Comparison of ENCODE assay signal across 24 cellular contexts in the genomic region with DNA sequence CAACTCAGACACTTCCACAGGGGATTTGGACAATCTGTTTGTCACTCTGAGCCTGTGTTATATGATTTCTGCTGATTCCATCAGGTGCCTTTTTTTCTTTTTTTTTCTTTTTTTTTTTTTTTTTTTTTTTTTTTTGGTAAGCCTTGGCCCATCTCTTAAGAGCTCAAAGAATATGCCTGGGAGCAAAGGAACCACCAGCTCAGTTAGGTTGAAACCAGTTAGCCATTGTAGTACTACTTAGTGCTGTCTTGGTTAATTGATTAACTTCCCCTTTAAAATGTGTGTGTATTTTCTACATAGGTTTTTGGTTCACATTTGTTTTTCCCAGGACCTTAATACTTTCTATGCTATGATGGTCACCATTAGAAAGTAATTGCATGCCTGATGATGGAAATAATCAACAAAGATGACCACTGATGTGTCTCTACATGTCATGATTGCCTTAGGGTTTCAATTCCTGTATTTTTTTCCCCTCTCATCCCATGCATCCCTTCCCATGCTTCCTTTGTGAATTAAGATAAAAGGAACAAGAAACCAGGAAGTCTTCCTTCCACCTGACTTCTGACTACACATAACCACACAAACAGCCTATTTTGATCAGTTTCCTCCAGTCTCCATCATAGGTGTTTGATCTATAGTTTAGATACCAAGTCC.
DNase-seq lines count a peak whose midpoint lies in the region; ATAC-seq, FAIRE-seq and TF ChIP-seq lines count a peak whose summit lies in the region.
"Had no signal": no experiment of that assay in that cellular context is flagged by ENCODE, and none has a peak within 500 bp of the region (broad histone marks: within the 10 kb centered on the region; RNA-seq: fewer than 3 reads in every experiment).

No MANE protein-coding gene starts in this region.

- H4K20me1 ChIP-seq in OCI-LY7 (ENCODE audit: insufficient read depth, low read length): no peaks in the 10 kb centered on the region

- H3K36me3 Mint-ChIP-seq in T-cell: no peaks in the 10 kb centered on the region
- H3K36me3 Mint-ChIP-seq: activated naive CD4-positive, alpha-beta T cell treated with anti-CD3 and anti-CD28 coated beads, Interleukin-2, amount 10 ng/mL, durations not matched to agents 7 days and 5 days; CD8-positive, alpha-beta T cell had no signal

- no peaks in the 10 kb centered on the region for H3K9me3 ChIP-seq in A673 (ENCODE audit: low read depth, low read length, poor library complexity, severe bottlenecking)
- peaks cover 10% of the 10 kb centered on the region; the same call in 1 of the 2 replicates for H3K9me3 ChIP-seq in OCI-LY7 (ENCODE audit: low read length)
- H3K9me3 ChIP-seq: ascending aorta, MG63, right lobe of liver, upper lobe of left lung had no signal

- peak overlapping the region; percentile 46; the same call in 1 of the 2 replicates for H3K4me2 ChIP-seq in OCI-LY7 (ENCODE audit: low read length)

- POLR2A ChIA-PET in A673 (lab: Charles Lee; ENCODE audit: low non-redundant PET) (no interaction called here), OCI-LY7 (lab: Charles Lee) (interaction anchor here (0.6 to 2.2 kb wide), 22 partner anchors 7 to 206 kb away, joined by 3 to 8 read pairs (median 4); no protein-coding TSS in a partner anchor), T-cell (lab: Charles Lee) (no interaction called here)

- peaks cover 6 to 12% (median 7%) of the 10 kb centered on the region in 3 donors for H3K4me1 Mint-ChIP-seq in T-cell

- no peak overlapping the region for H3K4me3 ChIP-seq in A673 (ENCODE audit: low read depth, low read length, poor library complexity, severe bottlenecking)
- H3K4me3 ChIP-seq in OCI-LY7 (ENCODE audit: low read depth, low read length, poor library complexity, severe bottlenecking): no peak overlapping the region
- H3K4me3 ChIP-seq: ascending aorta, MG63, right lobe of liver, upper lobe of left lung had no signal

- peaks cover 0 to 4% of the 10 kb centered on the region in 2 donors for H3K27me3 Mint-ChIP-seq in T-cell
- H3K27me3 Mint-ChIP-seq: activated naive CD4-positive, alpha-beta T cell treated with anti-CD3 and anti-CD28 coated beads, Interleukin-2, amount 10 ng/mL, durations not matched to agents 7 days and 5 days had no signal

- no peak overlapping the region for H3K27ac Mint-ChIP-seq in T-cell
- H3K27ac Mint-ChIP-seq: activated naive CD4-positive, alpha-beta T cell treated with anti-CD3 and anti-CD28 coated beads, Interleukin-2, amount 10 ng/mL, durations not matched to agents 7 days and 5 days; CD8-positive, alpha-beta T cell; stimulated activated naive CD8-positive, alpha-beta T cell treated with anti-CD3 and anti-CD28 coated beads, Interleukin-15, Interleukin-2, amounts not matched to agents 100 ng/mL and 50 ng/mL, for 24 hours had no signal

- H2AFZ ChIP-seq in OCI-LY7 (ENCODE audit: low read length): peak overlapping the region; percentile 90; the same call in 1 of the 2 replicates

- no peaks in the 10 kb centered on the region for H3K9me3 Mint-ChIP-seq in T-cell
- H3K9me3 Mint-ChIP-seq: activated naive CD4-positive, alpha-beta T cell treated with anti-CD3 and anti-CD28 coated beads, Interleukin-2, amount 10 ng/mL, durations not matched to agents 7 days and 5 days; CD8-positive, alpha-beta T cell; stimulated activated naive CD8-positive, alpha-beta T cell treated with anti-CD3 and anti-CD28 coated beads, Interleukin-15, Interleukin-2, amounts not matched to agents 100 ng/mL and 50 ng/mL, for 24 hours had no signal

- H3K27ac ChIP-seq in A673 (ENCODE audit: low read depth, low read length, poor library complexity, severe bottlenecking): peak overlapping the region; percentile 31
- H3K27ac ChIP-seq in OCI-LY7 (ENCODE audit: low read depth, low read length, poor library complexity, severe bottlenecking): no peak overlapping the region
- H3K27ac ChIP-seq: ascending aorta, right lobe of liver had no signal

- FAIRE-seq in RCC 7860 (lab: Jason Lieb, UNC): no peak

- H3K36me3 ChIP-seq in A673 (ENCODE audit: insufficient read depth, low read length, poor library complexity, severe bottlenecking): no peaks in the 10 kb centered on the region
- H3K36me3 ChIP-seq in OCI-LY7 (ENCODE audit: insufficient read depth, low read length): peaks cover 6% of the 10 kb centered on the region
- H3K36me3 ChIP-seq: ascending aorta, MG63, right lobe of liver, upper lobe of left lung had no signal

- no TSS peak for BruUV-seq in A673 (replicated peaks; lab: Mats Ljungman, UMichigan)
- BruUV-seq in OCI-LY7 (replicated peaks; lab: Mats Ljungman, UMichigan): no TSS peak

- ATAC-seq in GM18867 (IDR thresholded peaks at IDR 0.05; ENCODE audit: unreplicated experiment) (peak; percentile 1), HG02759 (IDR thresholded peaks at IDR 0.05; ENCODE audit: unreplicated experiment) (peak; percentile 44), T-cell (replicated peaks in 1 of 4) (no peak)
- ATAC-seq: CD8-positive, alpha-beta T cell had no signal

- H3K4me1 ChIP-seq in A673 (ENCODE audit: insufficient read depth, low read length, poor library complexity, severe bottlenecking): peaks cover 52% of the 10 kb centered on the region
- peaks cover 40% of the 10 kb centered on the region for H3K4me1 ChIP-seq in OCI-LY7 (ENCODE audit: insufficient read depth, low read length, poor library complexity, severe bottlenecking)
- H3K4me1 ChIP-seq: upper lobe of left lung had no signal

- no peaks in the 10 kb centered on the region for H3K79me2 ChIP-seq in OCI-LY7 (ENCODE audit: insufficient read depth, low read depth, low read length)

- DNase-seq in A673 (ENCODE audit: low spot score) (no peak), OCI-LY7 (ENCODE audit: low spot score) (no peak), T-cell (no peak), GM19238 (ENCODE audit: insufficient read length, low spot score) (no peak), RCC 7860 (ENCODE audit: low spot score) (no peak)
- no peak for DNase-seq in activated CD4-positive, alpha-beta T cell treated with anti-CD3 and anti-CD28 coated beads for 1 hour
- DNase-seq: ACHN; activated CD4-positive, alpha-beta T cell treated with anti-CD3 and anti-CD28 coated beads, Interleukin-2, amount 50 U/mL, for 48 hours; activated naive CD4-positive, alpha-beta T cell treated with anti-CD3 and anti-CD28 coated beads, Interleukin-2, amount 10 ng/mL, durations not matched to agents 7 days and 5 days; activated T-cell treated with anti-CD3 and anti-CD28 coated beads for 4 hours; CD8-positive, alpha-beta T cell; cerebellar nuclear complex; effector memory CD4-positive, alpha-beta T cell; H7; IMR-90; MG63; NCI-H187 treated with DMSO at 0.1 percent for 48 hours; NCI-H446; right lobe of liver; upper lobe of left lung had no signal

- H3K27me3 ChIP-seq in A673 (replicated peaks; ENCODE audit: insufficient read depth, low read depth, low read length, poor library complexity): no peaks in the 10 kb centered on the region
- H3K27me3 ChIP-seq: ascending aorta, MG63, right lobe of liver, upper lobe of left lung had no signal

- intact Hi-C loops in A673 (cut with micrococcal nuclease; ENCODE audit: unreplicated experiment) (loop anchor here (5.0 kb wide), 1 partner anchor 308 kb away; a partner anchor contains a TSS), OCI-LY7 (cut with micrococcal nuclease; ENCODE audit: unreplicated experiment) (no loop called here)

- H3K4me3 Mint-ChIP-seq in T-cell: no peak overlapping the region
- H3K4me3 Mint-ChIP-seq: activated naive CD4-positive, alpha-beta T cell treated with anti-CD3 and anti-CD28 coated beads, Interleukin-2, amount 10 ng/mL, durations not matched to agents 7 days and 5 days; stimulated activated naive CD8-positive, alpha-beta T cell treated with anti-CD3 and anti-CD28 coated beads, Interleukin-15, Interleukin-2, amounts not matched to agents 100 ng/mL and 50 ng/mL, for 24 hours had no signal

- H3K9me2 ChIP-seq in OCI-LY7 (ENCODE audit: insufficient read depth, low read length): no peaks in the 10 kb centered on the region

- CTCF ChIA-PET in A673 (lab: Charles Lee) (interaction anchor here (1.4 kb wide), 1 partner anchor 13 kb away, joined by 3 read pairs; no protein-coding TSS in a partner anchor), OCI-LY7 (lab: Charles Lee; ENCODE audit: unreplicated experiment) (interaction anchor here (0.7 to 0.9 kb wide), 2 partner anchors 148 to 208 kb away, joined by 3 read pairs; no protein-coding TSS in a partner anchor), T-cell (lab: Charles Lee) (no interaction called here)

- no peak for TF ChIP-seq CTCF in A673 (conservative IDR thresholded peaks at IDR 0.05; ENCODE audit: low read depth, low read length)
- TF ChIP-seq CTCF in OCI-LY7 (conservative IDR thresholded peaks at IDR 0.05; ENCODE audit: low read length): no peak

Comparison
In these comparisons a context has a peak if more than half of its experiments do, and no peak if none do; other contexts are left out.
1. ATAC-seq: peak in GM18867 (single experiment) and HG02759 (single experiment); none in T-cell (0 of 4).
2. CTCF ChIA-PET loops: an anchor here in A673 (1.4 kb wide) and OCI-LY7 (0.7 to 0.9 kb wide); none called in T-cell.